ENCODE assay signal across 9 cellular contexts in the genomic region with DNA sequence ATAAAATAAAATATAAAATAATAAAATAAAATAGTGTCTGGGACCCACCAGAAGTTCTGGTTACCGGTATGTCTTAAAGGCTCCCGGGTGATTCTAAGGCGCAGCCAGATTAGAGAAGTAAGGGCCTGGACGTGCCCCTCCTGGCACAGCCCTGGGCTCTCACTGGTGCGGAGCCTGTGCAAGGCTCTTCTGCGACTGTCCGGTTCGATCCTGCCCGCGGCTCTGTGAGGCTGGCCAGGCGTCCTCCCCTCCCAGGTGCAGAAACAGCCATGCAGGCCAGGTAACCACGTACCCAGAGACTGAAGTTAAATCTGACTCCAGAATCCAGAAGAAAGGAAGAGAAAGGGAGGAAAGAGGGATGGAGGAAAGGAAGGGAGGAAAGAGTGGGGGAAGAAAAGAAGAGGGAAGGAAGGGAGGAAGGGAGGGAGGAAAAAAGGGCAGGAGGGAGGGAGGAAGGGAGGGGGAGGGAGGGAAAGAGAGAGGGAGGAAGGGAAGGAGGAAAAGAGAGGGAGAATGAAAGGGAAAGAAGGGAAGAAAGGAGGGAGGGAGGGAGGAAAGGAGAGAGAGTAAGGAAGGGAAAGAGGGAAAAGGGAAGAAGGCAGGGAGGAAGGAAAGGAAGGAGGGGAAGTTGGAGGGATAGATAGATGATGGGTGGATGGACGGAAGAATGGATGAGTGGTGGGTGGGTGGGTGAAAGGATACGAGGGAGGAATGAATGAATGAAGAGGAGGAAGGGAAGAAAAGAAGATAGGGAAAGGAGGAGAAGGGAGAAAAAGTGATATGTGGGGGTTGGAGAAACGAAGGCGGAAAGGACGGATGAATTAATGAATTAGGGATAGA. TPM values are rescaled to one million over a fixed set of nuclear protein-coding genes. Genes with fewer than 3 reads are reported as not detected.
DNase-seq lines count a peak whose midpoint lies in the region; ATAC-seq and TF ChIP-seq lines count a peak whose summit lies in the region.
"Had no signal": no experiment of that assay in that cellular context is flagged by ENCODE, and none has a peak within 500 bp of the region (broad histone marks: within the 10 kb centered on the region; RNA-seq: fewer than 3 reads in every experiment).

No MANE protein-coding gene starts in this region.

- peaks cover 10 to 14% (median 12%) of the 10 kb centered on the region in 3 donors for H3K4me1 Mint-ChIP-seq in IgD-negative memory B cell

- no peaks in the 10 kb centered on the region for H3K9me3 Mint-ChIP-seq in IgD-negative memory B cell
- H3K9me3 Mint-ChIP-seq: activated naive CD4-positive, alpha-beta T cell treated with anti-CD3 and anti-CD28 coated beads, Interleukin-2, amount 50 U/mL, for 72 hours had no signal

- no peak overlapping the region for H3K27ac Mint-ChIP-seq in IgD-negative memory B cell

- H3K27me3 ChIP-seq in BLaER1, result no peaks in the 10 kb centered on the region
- H3K27me3 ChIP-seq in neural cell (ENCODE audit: insufficient read depth, low read depth, low read length), result no peaks in the 10 kb centered on the region

- H3K36me3 ChIP-seq in BLaER1 (no peaks in the 10 kb centered on the region), neural cell (ENCODE audit: insufficient read depth, low read length) (no peaks in the 10 kb centered on the region)

- no peaks in the 10 kb centered on the region for H3K36me3 Mint-ChIP-seq in IgD-negative memory B cell
- H3K36me3 Mint-ChIP-seq: activated naive CD4-positive, alpha-beta T cell treated with anti-CD3 and anti-CD28 coated beads, Interleukin-2, amount 50 U/mL, for 72 hours had no signal

- peaks cover 5% of the 10 kb centered on the region for H3K27me3 Mint-ChIP-seq in IgD-negative memory B cell

- H3K9me2 ChIP-seq in neural cell (ENCODE audit: insufficient read depth, low read length), result no peaks in the 10 kb centered on the region

- DNase-seq in coronary artery (ENCODE audit: low spot score) (peak; percentile 46), COLO829 (ENCODE audit: low spot score) (no peak), GM10266 (ENCODE audit: extremely low spot score) (no peak)

- H3K4me3 Mint-ChIP-seq in IgD-negative memory B cell, result peak overlapping the region in 3 of 4 donors; percentile 60 to 78 (median 69)

- no peak for TF ChIP-seq CTCF in coronary artery (IDR thresholded peaks at IDR 0.05)
- TF ChIP-seq CTCF in neural cell (IDR thresholded peaks at IDR 0.05; ENCODE audit: poor library complexity, severe bottlenecking), result no peak
- TF ChIP-seq CTCF in GM10266 (IDR thresholded peaks at IDR 0.05; ENCODE audit: control insufficient read depth, insufficient read depth, low read depth, missing control alignments), result no peak

- H4K20me1 ChIP-seq in BLaER1 (no peaks in the 10 kb centered on the region), neural cell (ENCODE audit: insufficient read depth) (no peaks in the 10 kb centered on the region)

- H3K4me1 ChIP-seq in BLaER1, result peaks cover 41% of the 10 kb centered on the region

- TF ChIP-seq EP300 in neural cell (conservative IDR thresholded peaks at IDR 0.05; ENCODE audit: poor library complexity, severe bottlenecking), result no peak

- no peak overlapping the region for H2AFZ ChIP-seq in neural cell (ENCODE audit: low read depth, low read length)

- ATAC-seq in HG02588 (IDR thresholded peaks at IDR 0.05; ENCODE audit: unreplicated experiment) (no peak), HG03378 (IDR thresholded peaks at IDR 0.05; ENCODE audit: unreplicated experiment) (no peak)

- H3K9me3 ChIP-seq in BLaER1, result peaks cover 7% of the 10 kb centered on the region; the same call in 1 of the 2 replicates
- no peaks in the 10 kb centered on the region for H3K9me3 ChIP-seq in neural cell (ENCODE audit: low read length)

- H3K9ac ChIP-seq in BLaER1, result peak overlapping the region; percentile 60
- peak overlapping the region; percentile 60 for H3K9ac ChIP-seq in neural cell (ENCODE audit: low read length)

- no peaks in the 10 kb centered on the region for H3K79me2 ChIP-seq in neural cell (replicated peaks; ENCODE audit: insufficient read depth, low read length)

- H3F3A ChIP-seq in neural cell (ENCODE audit: insufficient read depth, low read length, poor library complexity, severe bottlenecking), result no peaks in the 10 kb centered on the region

- H3K27ac ChIP-seq in BLaER1, result no peak overlapping the region
- H3K27ac ChIP-seq in coronary artery, result peak overlapping the region in 1 of 2 donors; percentile 20
- no peak overlapping the region for H3K27ac ChIP-seq in neural cell (ENCODE audit: low read length)

- TF ChIP-seq RAD21 in neural cell (conservative IDR thresholded peaks at IDR 0.05), result no peak

- H3K4me2 ChIP-seq in BLaER1 (peak overlapping the region; percentile 86), neural cell (ENCODE audit: low read length) (no peak overlapping the region)

- peak overlapping the region; percentile 65 for H3K4me3 ChIP-seq in BLaER1
- peak overlapping the region; percentile 61 for H3K4me3 ChIP-seq in coronary artery
- peak overlapping the region; percentile 63 for H3K4me3 ChIP-seq in neural cell (ENCODE audit: low read length)

TF ChIP-seq in neural cell, 6 proteins besides CTCF, POLR2A, EP300 and RAD21:
- TF ChIP-seq EZH2 (IDR thresholded peaks at IDR 0.05; ENCODE audit: borderline replicate concordance, insufficient read depth, low read length, poor library complexity, severe bottlenecking) (no peak), TAF1 (IDR thresholded peaks at IDR 0.05; ENCODE audit: low read depth) (no peak), POLR2AphosphoS5 (IDR thresholded peaks at IDR 0.05) (no peak), SMC3 (conservative IDR thresholded peaks at IDR 0.05; ENCODE audit: poor library complexity) (no peak), MXI1 (conservative IDR thresholded peaks at IDR 0.05; ENCODE audit: poor library complexity, severe bottlenecking) (no peak)
- TF ChIP-seq, protein P1, sequence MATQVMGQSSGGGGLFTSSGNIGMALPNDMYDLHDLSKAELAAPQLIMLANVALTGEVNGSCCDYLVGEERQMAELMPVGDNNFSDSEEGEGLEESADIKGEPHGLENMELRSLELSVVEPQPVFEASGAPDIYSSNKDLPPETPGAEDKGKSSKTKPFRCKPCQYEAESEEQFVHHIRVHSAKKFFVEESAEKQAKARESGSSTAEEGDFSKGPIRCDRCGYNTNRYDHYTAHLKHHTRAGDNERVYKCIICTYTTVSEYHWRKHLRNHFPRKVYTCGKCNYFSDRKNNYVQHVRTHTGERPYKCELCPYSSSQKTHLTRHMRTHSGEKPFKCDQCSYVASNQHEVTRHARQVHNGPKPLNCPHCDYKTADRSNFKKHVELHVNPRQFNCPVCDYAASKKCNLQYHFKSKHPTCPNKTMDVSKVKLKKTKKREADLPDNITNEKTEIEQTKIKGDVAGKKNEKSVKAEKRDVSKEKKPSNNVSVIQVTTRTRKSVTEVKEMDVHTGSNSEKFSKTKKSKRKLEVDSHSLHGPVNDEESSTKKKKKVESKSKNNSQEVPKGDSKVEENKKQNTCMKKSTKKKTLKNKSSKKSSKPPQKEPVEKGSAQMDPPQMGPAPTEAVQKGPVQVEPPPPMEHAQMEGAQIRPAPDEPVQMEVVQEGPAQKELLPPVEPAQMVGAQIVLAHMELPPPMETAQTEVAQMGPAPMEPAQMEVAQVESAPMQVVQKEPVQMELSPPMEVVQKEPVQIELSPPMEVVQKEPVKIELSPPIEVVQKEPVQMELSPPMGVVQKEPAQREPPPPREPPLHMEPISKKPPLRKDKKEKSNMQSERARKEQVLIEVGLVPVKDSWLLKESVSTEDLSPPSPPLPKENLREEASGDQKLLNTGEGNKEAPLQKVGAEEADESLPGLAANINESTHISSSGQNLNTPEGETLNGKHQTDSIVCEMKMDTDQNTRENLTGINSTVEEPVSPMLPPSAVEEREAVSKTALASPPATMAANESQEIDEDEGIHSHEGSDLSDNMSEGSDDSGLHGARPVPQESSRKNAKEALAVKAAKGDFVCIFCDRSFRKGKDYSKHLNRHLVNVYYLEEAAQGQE (IDR thresholded peaks at IDR 0.05; ENCODE audit: borderline replicate concordance), result no peak

RNA-seq across cellular contexts. Expression of gene C16orf82, which starts 42.3 kb away (rescaled TPM):
- polyA plus RNA-seq in IgD-negative memory B cell (not detected), neural cell (not detected in 2 replicates)
- not detected in 2 replicates for polyA minus RNA-seq in neural cell
